30 cellular contexts compared by ENCODE assay signal in genomic region chr2:125168442-125168841, GRCh38.
DNase-seq lines count a peak whose midpoint lies in the region; ATAC-seq, FAIRE-seq and TF ChIP-seq lines count a peak whose summit lies in the region.
"Had no signal": no experiment of that assay in that cellular context is flagged by ENCODE, and none has a peak within 500 bp of the region (broad histone marks: within the 10 kb centered on the region; RNA-seq: fewer than 3 reads in every experiment).

No MANE protein-coding gene starts in this region.

- H2BK5ac ChIP-seq in mesenchymal stem cell (ENCODE audit: low read depth, low read length, poor library complexity, severe bottlenecking) = no peak overlapping the region

- H2AFZ ChIP-seq in mesenchymal stem cell (ENCODE audit: low read depth, low read length) = no peak overlapping the region

- H4K91ac ChIP-seq in mesenchymal stem cell (ENCODE audit: low read length) = no peak overlapping the region

- no peaks in the 10 kb centered on the region for H3K9me3 ChIP-seq in mesenchymal stem cell (ENCODE audit: control insufficient read depth, low read length)
- H3K9me3 ChIP-seq: heart left ventricle, left ventricle myocardium inferior, uterus had no signal

- no peak overlapping the region for H4K8ac ChIP-seq in mesenchymal stem cell (ENCODE audit: low read length)

- H2BK120ac ChIP-seq in mesenchymal stem cell (ENCODE audit: low read depth, low read length) = no peak overlapping the region

- no peak for ATAC-seq in GM18519 (IDR thresholded peaks at IDR 0.05; ENCODE audit: low FRiP score, unreplicated experiment)
- ATAC-seq: activated CD4-positive, CD25-positive, alpha-beta regulatory T cell treated with anti-CD3 and anti-CD28 coated beads, Interleukin-2, amount 50 U/mL, for 24 hours; activated CD8-positive, alpha-beta memory T cell treated with anti-CD3 and anti-CD28 coated beads, Interleukin-2, amount 10 ng/mL, durations not matched to agents 7 days and 5 days; heart left ventricle; right cardiac atrium; stimulated activated naive CD8-positive, alpha-beta T cell treated with anti-CD3 and anti-CD28 coated beads, Interleukin-15, amount 100 ng/mL, for 72 hours had no signal

- H3K27me3 ChIP-seq in bronchial epithelial cell (ENCODE audit: control insufficient read depth, insufficient read depth, low read length) (no peaks in the 10 kb centered on the region), mesenchymal stem cell (ENCODE audit: control insufficient read depth in 1 of 2, insufficient read depth in 1 of 2, low read length in 2 of 2) (no peaks in the 10 kb centered on the region)
- H3K27me3 ChIP-seq: heart left ventricle, spleen, uterus had no signal

- FAIRE-seq in bronchial epithelial cell (lab: Jason Lieb, UNC) (peak; percentile 70), GM19239 (lab: Jason Lieb, UNC) (no peak)
- FAIRE-seq: keratinocyte had no signal

- no peak overlapping the region for H3K23ac ChIP-seq in mesenchymal stem cell (ENCODE audit: low read length in 2 of 2)

- peak overlapping the region; percentile 74 for H3K9ac ChIP-seq in mesenchymal stem cell (ENCODE audit: low read length)

- CTCF ChIA-PET in RWPE1 (lab: Yijun Ruan, JAX) = interaction anchor here (0.6 to 0.8 kb wide), 5 partner anchors 304 to 1468 kb away, joined by 3 to 5 read pairs (median 4); no protein-coding TSS in a partner anchor

- no peak overlapping the region for H3K4ac ChIP-seq in mesenchymal stem cell (ENCODE audit: low read depth in 1 of 2, low read length in 2 of 2)

- WGBS in mesenchymal stem cell = 75% methylated on average over 1 of the region's 2 CpGs

- H3K4me1 ChIP-seq in mesenchymal stem cell (ENCODE audit: control insufficient read depth, insufficient read depth, low read depth, low read length) = no peaks in the 10 kb centered on the region
- H3K4me1 ChIP-seq: heart left ventricle, left ventricle myocardium inferior, spleen, uterus had no signal

- H3K36me3 ChIP-seq in bronchial epithelial cell (ENCODE audit: control insufficient read depth, insufficient read depth, low read length) (no peaks in the 10 kb centered on the region), mesenchymal stem cell (ENCODE audit: control insufficient read depth in 1 of 2, insufficient read depth in 2 of 2, low read depth in 1 of 2, low read length in 2 of 2) (no peaks in the 10 kb centered on the region)
- H3K36me3 ChIP-seq: heart left ventricle, left ventricle myocardium inferior, spleen, uterus had no signal

- no peak overlapping the region for H3K4me2 ChIP-seq in mesenchymal stem cell (ENCODE audit: low read length, poor library complexity, severe bottlenecking)

- H3K79me1 ChIP-seq in mesenchymal stem cell (replicated peaks; ENCODE audit: low read length, poor library complexity, severe bottlenecking) = no peaks in the 10 kb centered on the region

- H3K27ac ChIP-seq in RWPE1 (peak overlapping the region; percentile 60; the same call in 1 of the 2 replicates), mesenchymal stem cell (ENCODE audit: low read length, poor library complexity, severe bottlenecking) (no peak overlapping the region)
- H3K27ac ChIP-seq: heart left ventricle, left ventricle myocardium inferior, spleen, uterus had no signal

- no peak overlapping the region for H3K4me3 ChIP-seq in bronchial epithelial cell (ENCODE audit: low read depth, low read length)
- H3K4me3 ChIP-seq in mesenchymal stem cell (ENCODE audit: insufficient read depth in 1 of 2, low read depth in 1 of 2, low read length in 2 of 2) = peak overlapping the region in 1 of 2 experiments; percentile 34
- H3K4me3 ChIP-seq: heart left ventricle, left ventricle myocardium inferior, spleen, uterus had no signal

- H3K14ac ChIP-seq in mesenchymal stem cell (ENCODE audit: low read length in 2 of 2) = no peak overlapping the region

- H2BK12ac ChIP-seq in mesenchymal stem cell (ENCODE audit: low read length in 2 of 2) = no peak overlapping the region

- H3K18ac ChIP-seq in mesenchymal stem cell (ENCODE audit: low read depth in 1 of 2, low read length in 2 of 2) = no peak overlapping the region

- TF ChIP-seq CTCF in RWPE1 (conservative IDR thresholded peaks at IDR 0.05; ENCODE audit: low read depth) (no peak), bronchial epithelial cell (IDR thresholded peaks at IDR 0.05; ENCODE audit: insufficient read depth, low read length, severe bottlenecking) (no peak)

- POLR2A ChIA-PET in RWPE1 (lab: Yijun Ruan, JAX; ENCODE audit: low non-redundant PET) = no interaction called here

- H2BK15ac ChIP-seq in mesenchymal stem cell (ENCODE audit: low read depth, poor library complexity, severe bottlenecking) = no peak overlapping the region

- DNase-seq in ELR (ENCODE audit: low read depth) (peak; percentile 12), RWPE1 (ENCODE audit: low spot score) (no peak), bronchial epithelial cell (ENCODE audit: low read depth) (peak; percentile 85), mesenchymal stem cell (peak; percentile 2), GM19239 (ENCODE audit: insufficient read length, low spot score) (no peak), HCEC 1CT (no peak), A172 (ENCODE audit: low spot score) (no peak)
- DNase-seq: ACHN; activated CD4-positive, alpha-beta T cell treated with anti-CD3 and anti-CD28 coated beads, Interleukin-2, amount 50 U/mL, for 4 hours; activated CD8-positive, alpha-beta memory T cell treated with anti-CD3 and anti-CD28 coated beads, Interleukin-2, amount 10 ng/mL, durations not matched to agents 7 days and 5 days; activated gamma-delta T cell treated with Interleukin-2 at 50 U/mL for 16 hours; activated T-cell treated with anti-CD3 and anti-CD28 coated beads, Interleukin-2, amount 50 U/mL, for 48 hours; heart left ventricle; KBM-7; left ventricle myocardium inferior; MM.1S; NCI-H1105 treated with DMSO at 0.1 percent for 48 hours; NCI-H1930; NCI-H2171 treated with DMSO at 0.1 percent for 48 hours; NCI-H510A treated with DMSO at 0.1 percent for 48 hours; posterior cingulate gyrus; RPMI8226; spleen; stimulated activated CD4-positive, alpha-beta T cell treated with anti-CD3 and anti-CD28 coated beads, Interleukin-2, amount 100 ng/mL, for 24 hours; stimulated activated naive CD8-positive, alpha-beta T cell treated with anti-CD3 and anti-CD28 coated beads, Interleukin-15, amount 100 ng/mL, for 72 hours; uterus had no signal

- H2AK5ac ChIP-seq in mesenchymal stem cell (ENCODE audit: low read length, severe bottlenecking) = no peak overlapping the region

Comparison
In these comparisons a context has a peak if more than half of its experiments do, and no peak if none do; other contexts are left out.
1. DNase-seq: peak in ELR (single experiment), bronchial epithelial cell (single experiment) and mesenchymal stem cell (single experiment); none in RWPE1 (single experiment), GM19239 (single experiment), HCEC 1CT (single experiment) and A172 (single experiment).